1 cellular context compared by ENCODE assay signal in genomic region chrX:40108084-40108958, GRCh38.
TF ChIP-seq lines count a peak whose summit lies in the region.

No MANE protein-coding gene starts in this region.

TF ChIP-seq in GM12878, 131 proteins besides CTCF, POLR2A, EP300 and RAD21 (continued from another document):
- TF ChIP-seq IRF5 (IDR thresholded peaks at IDR 0.05; ENCODE audit: borderline replicate concordance) (no peak), ZSCAN29 (IDR thresholded peaks at IDR 0.05) (no peak), SMC3 (IDR thresholded peaks at IDR 0.05; ENCODE audit: borderline replicate concordance, low read length) (no peak), CBX3 (IDR thresholded peaks at IDR 0.05; ENCODE audit: borderline replicate concordance, low read depth) (no peak), RUNX3 (IDR thresholded peaks at IDR 0.05; ENCODE audit: low read length) (no peak), BHLHE40 (IDR thresholded peaks at IDR 0.05; ENCODE audit: borderline replicate concordance in 1 of 2, low read depth in 2 of 2, low read length in 1 of 2) (no peak)
